8 cellular contexts compared by ENCODE assay signal in genomic region chr19:49591731-49592485, GRCh38. TPM values are rescaled to one million over a fixed set of nuclear protein-coding genes. Genes with fewer than 3 reads are reported as not detected.
DNase-seq lines count a peak whose midpoint lies in the region; ATAC-seq, FAIRE-seq and TF ChIP-seq lines count a peak whose summit lies in the region.

No MANE protein-coding gene starts in this region.

- peaks cover 25% of the 10 kb centered on the region for H3K79me2 ChIP-seq in OCI-LY7 (ENCODE audit: insufficient read depth, low read depth, low read length)

- DNase-seq in AG04449 (ENCODE audit: low read depth, low spot score) (no peak), OCI-LY7 (ENCODE audit: low spot score) (peak; percentile 63), glomerular visceral epithelial cell (ENCODE audit: extremely low spot score) (peak; percentile 65), pancreas (peak; percentile 56 to 77 (median 68))
- DNase-seq in activated naive CD4-positive, alpha-beta T cell treated with anti-CD3 and anti-CD28 coated beads for 36 hours, result peak; percentile 64

- H3K36me3 Mint-ChIP-seq in activated naive CD4-positive, alpha-beta T cell treated with anti-CD3 and anti-CD28 coated beads for 36 hours (ENCODE audit: low read depth), result peaks cover 9% of the 10 kb centered on the region

- no peaks in the 10 kb centered on the region for H3K9me3 Mint-ChIP-seq in activated naive CD4-positive, alpha-beta T cell treated with anti-CD3 and anti-CD28 coated beads for 36 hours

- H3K9me3 ChIP-seq in OCI-LY7 (ENCODE audit: low read length) (no peaks in the 10 kb centered on the region), pancreas (no peaks in the 10 kb centered on the region)

- H3K27me3 Mint-ChIP-seq in activated naive CD4-positive, alpha-beta T cell treated with anti-CD3 and anti-CD28 coated beads for 36 hours (ENCODE audit: low read depth), result no peaks in the 10 kb centered on the region

- CTCF ChIA-PET in AG04449 (lab: Yijun Ruan, JAX) (interaction anchor here (1.1 kb wide), 1 partner anchor 89 kb away, joined by 3 read pairs; no protein-coding TSS in a partner anchor), OCI-LY7 (lab: Charles Lee; ENCODE audit: unreplicated experiment) (interaction anchor here (0.5 kb wide), 1 partner anchor 175 kb away, joined by 6 read pairs; the partner anchor contains the start of gene AP2A1)
- CTCF ChIA-PET in activated naive CD4-positive, alpha-beta T cell treated with anti-CD3 and anti-CD28 coated beads for 36 hours (lab: Charles Lee), result interaction anchor here (0.6 kb wide), 1 partner anchor 223 kb away, joined by 3 read pairs; no protein-coding TSS in a partner anchor

- TF ChIP-seq POLR2A in GM18526 (IDR thresholded peaks at IDR 0.05; ENCODE audit: extremely low read depth, insufficient read length), result peak; percentile 16

- TSS peak; percentile 32 for BruUV-seq in OCI-LY7 (replicated peaks; lab: Mats Ljungman, UMichigan)

- H4K20me1 ChIP-seq in OCI-LY7 (ENCODE audit: insufficient read depth, low read length), result peaks cover 8% of the 10 kb centered on the region; the same call in 1 of the 2 replicates

- POLR2A ChIA-PET in AG04449 (lab: Yijun Ruan, JAX) (interaction anchor here (1.0 to 1.1 kb wide), 2 partner anchors 11 to 48 kb away, joined by 5 to 6 read pairs; partner anchors contain the start of genes NOSIP, PRRG2 and RRAS), OCI-LY7 (lab: Charles Lee) (interaction anchor here (0.7 to 4.3 kb wide), 3 partner anchors 12 to 1262 kb away, joined by 4 to 17 read pairs (median 9); partner anchors contain the start of genes NOSIP, PRRG2 and RRAS)

- peak overlapping the region; percentile 77 for H3K4me3 Mint-ChIP-seq in activated naive CD4-positive, alpha-beta T cell treated with anti-CD3 and anti-CD28 coated beads for 36 hours

- peak overlapping the region; percentile 96 for H3K27ac ChIP-seq in OCI-LY7 (ENCODE audit: low read depth, low read length, poor library complexity, severe bottlenecking)
- peak overlapping the region; percentile 35 to 92 (median 88) for H3K27ac ChIP-seq in pancreas

- no peak for FAIRE-seq in pancreas (lab: Jason Lieb, UNC)

- peak overlapping the region; percentile 85 for H3K27ac Mint-ChIP-seq in activated naive CD4-positive, alpha-beta T cell treated with anti-CD3 and anti-CD28 coated beads for 36 hours

- H3K9me2 ChIP-seq in OCI-LY7 (ENCODE audit: insufficient read depth, low read length), result no peaks in the 10 kb centered on the region

- 0 to 1% methylated on average over 42 to 51 of the region's 51 CpGs for WGBS in pancreas, 2 donors

- no peak overlapping the region for H2AFZ ChIP-seq in OCI-LY7 (ENCODE audit: low read length)

- H3K27me3 ChIP-seq in pancreas, result no peaks in the 10 kb centered on the region

- TF ChIP-seq CTCF in AG04449 (IDR thresholded peaks at IDR 0.05; ENCODE audit: insufficient read depth, low read length, missing control alignments) (no peak), OCI-LY7 (conservative IDR thresholded peaks at IDR 0.05; ENCODE audit: low read length) (no peak), pancreas (IDR thresholded peaks at IDR 0.05) (no peak)

- H3K4me1 ChIP-seq in OCI-LY7 (ENCODE audit: insufficient read depth, low read length, poor library complexity, severe bottlenecking) (peaks cover 13% of the 10 kb centered on the region), pancreas (no peaks in the 10 kb centered on the region)

- intact Hi-C loops in OCI-LY7 (cut with micrococcal nuclease; ENCODE audit: unreplicated experiment) (loop anchor here (2.0 to 5.0 kb wide), 3 partner anchors 49 to 285 kb away; partner anchors contain the start of genes AKT1S1, PRMT1, RRAS and TBC1D17), pancreas (cut with DNase I) (no loop called here)
- intact Hi-C loops in activated naive CD4-positive, alpha-beta T cell treated with anti-CD3 and anti-CD28 coated beads for 36 hours (cut with micrococcal nuclease), result loop anchor here (2.0 to 5.0 kb wide), 5 partner anchors 31 to 790 kb away; partner anchors contain the start of genes AKT1S1, FUZ, POLD1 and PTOV1

- H3K4me1 Mint-ChIP-seq in activated naive CD4-positive, alpha-beta T cell treated with anti-CD3 and anti-CD28 coated beads for 36 hours (ENCODE audit: low read depth), result peaks cover 25% of the 10 kb centered on the region

- H3K4me3 ChIP-seq in AG04449 (ENCODE audit: low read depth, low read length), result peak overlapping the region; percentile 85
- peak overlapping the region; percentile 94 for H3K4me3 ChIP-seq in OCI-LY7 (ENCODE audit: low read depth, low read length, poor library complexity, severe bottlenecking)
- peak overlapping the region; percentile 67 to 86 (median 72) for H3K4me3 ChIP-seq in pancreas

- peaks cover 34% of the 10 kb centered on the region for H3K36me3 ChIP-seq in OCI-LY7 (ENCODE audit: insufficient read depth, low read length)
- peaks cover 3 to 8% (median 6%) of the 10 kb centered on the region in 3 donors for H3K36me3 ChIP-seq in pancreas

- H3K4me2 ChIP-seq in OCI-LY7 (ENCODE audit: low read length), result peak overlapping the region; percentile 92

- peak in 1 of 4 donors; percentile 0 for ATAC-seq in pancreas
- ATAC-seq in HG03457 (IDR thresholded peaks at IDR 0.05; ENCODE audit: unreplicated experiment), result no peak
- ATAC-seq in GM19328 (IDR thresholded peaks at IDR 0.05; ENCODE audit: unreplicated experiment), result no peak

RNA-seq across cellular contexts. Expression of gene PRR12, which starts 0.9 kb away (rescaled TPM):
- total RNA-seq in OCI-LY7 (2014; rRNA removed; shearing (Covaris generic)), result 5.1 and 6.5 TPM in 2 replicates
- total RNA-seq in OCI-LY7 (2022) (32.8 and 40.0 TPM in 2 replicates), pancreas (10 to 100 TPM in 3 of 6 donors, 1 to 10 TPM in 3; 8.3 to 17.7 (median 9.5) TPM)
- total RNA-seq in activated naive CD4-positive, alpha-beta T cell treated with anti-CD3 and anti-CD28 coated beads for 36 hours, result 10 to 100 TPM; 16.4 to 16.9 TPM
- 10 to 100 TPM; 14.0 to 18.9 TPM for polyA plus RNA-seq in pancreas

RNA-seq across cellular contexts. Expression of gene PRRG2, which starts 10.8 kb away (rescaled TPM):
- total RNA-seq in OCI-LY7 (2014; rRNA removed; shearing (Covaris generic)), result 2.7 and 4.7 TPM in 2 replicates
- total RNA-seq in OCI-LY7 (2022), result 2.4 TPM in 2 replicates
- under 1 TPM; 0.52 TPM for total RNA-seq in activated naive CD4-positive, alpha-beta T cell treated with anti-CD3 and anti-CD28 coated beads for 36 hours
- total RNA-seq in pancreas, result 1 to 10 TPM; 6.5 to 8.9 (median 8.3) TPM
- 10 to 100 TPM; 11.6 to 15.9 TPM for polyA plus RNA-seq in pancreas

RNA-seq across cellular contexts. Expression of gene NOSIP, which starts 11.6 kb away (rescaled TPM):
- total RNA-seq in OCI-LY7 (2014; rRNA removed; shearing (Covaris generic)), result 74.7 and 84.0 TPM in 2 replicates
- total RNA-seq in OCI-LY7 (2022) (35.1 and 42.7 TPM in 2 replicates), pancreas (10 to 100 TPM; 40.5 to 76.3 (median 52.1) TPM)
- total RNA-seq in activated naive CD4-positive, alpha-beta T cell treated with anti-CD3 and anti-CD28 coated beads for 36 hours, result 10 to 100 TPM; 76.4 to 77.4 TPM
- 100 to 1,000 TPM; 120 to 148 TPM for polyA plus RNA-seq in pancreas

RNA-seq across cellular contexts. Expression of gene RRAS, which starts 48.0 kb away (rescaled TPM):
- 3.4 and 4.7 TPM in 2 replicates for total RNA-seq in OCI-LY7 (2014; rRNA removed; shearing (Covaris generic))
- total RNA-seq in OCI-LY7 (2022), result 5.4 and 5.5 TPM in 2 replicates
- 1 to 10 TPM; 7.2 to 7.8 TPM for total RNA-seq in activated naive CD4-positive, alpha-beta T cell treated with anti-CD3 and anti-CD28 coated beads for 36 hours
- total RNA-seq in pancreas, result 10 to 100 TPM in 2 of 6 donors, 1 to 10 TPM in 4; 5.5 to 24.4 (median 7.5) TPM
- 10 to 100 TPM; 27.2 to 42.9 TPM for polyA plus RNA-seq in pancreas

RNA-seq across cellular contexts. Expression of gene SCAF1, which starts 50.1 kb away (rescaled TPM):
- total RNA-seq in OCI-LY7 (2014; rRNA removed; shearing (Covaris generic)), result 12.4 and 15.0 TPM in 2 replicates
- 43.4 and 44.0 TPM in 2 replicates for total RNA-seq in OCI-LY7 (2022)
- total RNA-seq in activated naive CD4-positive, alpha-beta T cell treated with anti-CD3 and anti-CD28 coated beads for 36 hours, result 10 to 100 TPM; 39.9 to 41.9 TPM
- 10 to 100 TPM; 17.3 to 34.8 (median 28.3) TPM for total RNA-seq in pancreas
- 10 to 100 TPM; 17.8 to 30.4 TPM for polyA plus RNA-seq in pancreas

Comparison
In these comparisons a context has a peak if more than half of its experiments do, and no peak if none do; other contexts are left out.
1. intact Hi-C loops: an anchor here in OCI-LY7 (2.0 to 5.0 kb wide) and activated naive CD4-positive, alpha-beta T cell treated with anti-CD3 and anti-CD28 coated beads for 36 hours (2.0 to 5.0 kb wide); none called in pancreas.